In the genomic region with DNA sequence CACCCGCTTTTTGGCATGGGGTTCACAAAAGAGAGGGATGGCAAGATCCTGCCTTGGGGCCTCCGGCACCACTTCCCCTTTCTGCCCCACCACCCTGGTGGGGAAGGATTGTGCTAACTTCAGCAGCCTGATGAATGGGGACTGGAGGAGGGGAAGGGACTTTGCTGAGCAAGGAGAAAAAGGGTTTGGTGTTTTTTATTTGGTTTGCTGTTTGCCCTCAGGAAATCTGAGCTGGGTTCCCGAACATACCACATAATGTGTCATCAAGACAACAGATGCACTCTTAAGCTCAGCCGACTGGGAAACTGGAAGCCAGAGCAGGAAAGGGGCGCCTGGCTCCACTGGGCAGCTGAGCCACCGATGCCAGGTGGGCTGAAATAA, we compare ENCODE assay signal across 8 cellular contexts. TPM values are rescaled to one million over a fixed set of nuclear protein-coding genes. Genes with fewer than 3 reads are reported as not detected.
A peak's percentile ranks its signal among the peaks of the same experiment; 100 is the strongest.
DNase-seq lines count a peak whose midpoint lies in the region; ATAC-seq, FAIRE-seq and TF ChIP-seq lines count a peak whose summit lies in the region.

No MANE protein-coding gene starts in this region.

- peaks cover 3% of the 10 kb centered on the region for H3K27me3 ChIP-seq in astrocyte (ENCODE audit: insufficient read depth, low read length)

- ATAC-seq in left lobe of liver, result peak; percentile 62
- ATAC-seq in HG02763 (IDR thresholded peaks at IDR 0.05; ENCODE audit: unreplicated experiment), result no peak
- no peak for ATAC-seq in GM19351 (IDR thresholded peaks at IDR 0.05; ENCODE audit: unreplicated experiment)
- no peak for ATAC-seq in GM21360 (IDR thresholded peaks at IDR 0.05; ENCODE audit: unreplicated experiment)

- H4K20me1 ChIP-seq in astrocyte (ENCODE audit: insufficient read depth, low read length), result no peaks in the 10 kb centered on the region

- H3K36me3 ChIP-seq in astrocyte (ENCODE audit: insufficient read depth, low read length), result no peaks in the 10 kb centered on the region

- peak overlapping the region; percentile 85 for H3K27ac ChIP-seq in astrocyte (ENCODE audit: low read depth, low read length)

- DNase-seq in ACHN, result peak; percentile 30
- peak; percentile 99 for DNase-seq in LHCN-M2 (ENCODE audit: low read depth)
- peak; percentile 93 for DNase-seq in astrocyte (ENCODE audit: low read depth)
- no peak for DNase-seq in left lobe of liver (ENCODE audit: low spot score)
- no peak for DNase-seq in D341Med (ENCODE audit: low spot score)

- H3K36me3 Mint-ChIP-seq in astrocyte (ENCODE audit: low read depth, unreplicated experiment), result peaks cover 10% of the 10 kb centered on the region

- peak overlapping the region; percentile 84 for H3K4me2 ChIP-seq in astrocyte (ENCODE audit: low read length)

- H3K27me3 Mint-ChIP-seq in astrocyte (ENCODE audit: low read depth, unreplicated experiment), result peaks cover 5% of the 10 kb centered on the region

- H3K4me3 Mint-ChIP-seq in astrocyte (ENCODE audit: unreplicated experiment), result peak overlapping the region; percentile 51

- H3K4me1 Mint-ChIP-seq in astrocyte (ENCODE audit: low read depth, unreplicated experiment), result peaks cover 26% of the 10 kb centered on the region

- no peak for FAIRE-seq in astrocyte (lab: Jason Lieb, UNC)

- no peaks in the 10 kb centered on the region for H3K9me3 Mint-ChIP-seq in astrocyte (ENCODE audit: unreplicated experiment)

- no peak overlapping the region for H2AFZ ChIP-seq in astrocyte (ENCODE audit: low read depth, low read length)

- H3K9ac ChIP-seq in astrocyte (ENCODE audit: low read length), result peak overlapping the region; percentile 84

- in situ Hi-C loops in ACHN (cut with HindIII; ENCODE audit: low pct_ligation_motif_present, low pct_unique_long_range_greater_than_20kb, low sequenced_read_pairs), result no loop called here

- no peak for TF ChIP-seq CTCF in astrocyte (IDR thresholded peaks at IDR 0.05; ENCODE audit: insufficient read depth, low read depth, low read length)

- H3K27ac Mint-ChIP-seq in astrocyte (ENCODE audit: unreplicated experiment), result peak overlapping the region; percentile 90

- peak overlapping the region; percentile 48 for H3K4me3 ChIP-seq in astrocyte (ENCODE audit: insufficient read depth, low read depth, low read length)

- no peaks in the 10 kb centered on the region for H3K79me2 ChIP-seq in astrocyte (ENCODE audit: insufficient read depth, low read length)

- H3K9me3 ChIP-seq in astrocyte (ENCODE audit: insufficient read depth, low read depth, low read length), result no peaks in the 10 kb centered on the region

- peaks cover 23% of the 10 kb centered on the region for H3K4me1 ChIP-seq in astrocyte (ENCODE audit: insufficient read depth, low read length)

RNA-seq across cellular contexts. Expression of a gene that starts 19.9 kb away (rescaled TPM):
- total RNA-seq in LHCN-M2 (2014; rRNA removed) (83.4 and 87.1 TPM in 2 replicates), astrocyte (14.7 and 22.9 TPM in 2 replicates), left lobe of liver (0.48 TPM)
- polyA plus RNA-seq in LHCN-M2 (2012), result 49.5 TPM

Comparison
In these comparisons a context has a peak if more than half of its experiments do, and no peak if none do; other contexts are left out.
1. DNase-seq: peak in ACHN (single experiment), LHCN-M2 (single experiment) and astrocyte (single experiment); none in left lobe of liver (single experiment) and D341Med (single experiment).
2. RNA of a gene that starts 19.9 kb away (total RNA-seq): 83.4 to 87.1 TPM in LHCN-M2 and 14.7 to 22.9 TPM in astrocyte; 0.48 TPM in left lobe of liver (single experiment); every median in the first group is over 10 times any median in the second.